9 cellular contexts compared by ENCODE assay signal in the genomic region with DNA sequence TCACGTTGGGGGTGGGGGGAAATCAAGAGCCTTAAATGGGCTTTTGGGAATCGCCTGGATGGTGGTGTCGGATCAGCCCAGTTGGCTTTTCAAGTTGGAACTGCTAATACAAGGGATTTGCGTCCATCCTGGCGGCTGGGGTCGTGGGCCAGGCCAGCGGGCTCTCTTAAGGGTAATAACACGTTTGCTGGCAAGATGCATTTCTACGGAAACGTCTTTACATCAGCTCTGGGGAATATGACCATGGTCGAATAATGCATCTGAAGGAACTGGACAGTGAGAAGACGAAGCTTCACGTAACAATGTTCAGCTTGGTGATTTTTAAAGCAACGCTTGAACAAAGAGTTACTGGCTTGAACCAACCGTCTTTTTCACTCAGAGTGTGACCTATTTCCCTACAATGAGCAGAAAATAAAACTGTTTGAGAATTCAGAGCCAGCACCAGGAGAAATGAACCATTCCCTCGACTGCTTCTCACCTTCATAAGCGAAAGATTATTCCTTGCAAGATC. TPM values are rescaled to one million over a fixed set of nuclear protein-coding genes. Genes with fewer than 3 reads are reported as not detected.
A peak's percentile ranks its signal among the peaks of the same experiment; 100 is the strongest.
DNase-seq lines count a peak whose midpoint lies in the region; ATAC-seq and TF ChIP-seq lines count a peak whose summit lies in the region.
"Had no signal": no experiment of that assay in that cellular context is flagged by ENCODE, and none has a peak within 500 bp of the region (broad histone marks: within the 10 kb centered on the region; RNA-seq: fewer than 3 reads in every experiment).

No MANE protein-coding gene starts in this region.

- 0 out of 2 replicates have a peak, but pooled peaks cover 3% of the 10 kb centered on the region for H3K9me3 ChIP-seq in OCI-LY1 (ENCODE audit: low read length)
- no peaks in the 10 kb centered on the region for H3K9me3 ChIP-seq in ectodermal cell (ENCODE audit: control insufficient read depth, low read length)
- no peaks in the 10 kb centered on the region for H3K9me3 ChIP-seq in aorta (ENCODE audit: control insufficient read depth, low read length)

- intact Hi-C loops in aorta (cut with DNase I): loop anchor here (5.0 to 10.0 kb wide), 4 partner anchors 221 to 1073 kb away; no protein-coding TSS in a partner anchor
- intact Hi-C loops in activated T-helper 1 cell treated with anti-CD3 and anti-CD28 coated beads, Interleukin-12 subunit alpha, Interleukin-12 subunit beta, Interleukin-2, Interleukin-4 antibody, amounts not matched to agents 30 ng/mL and 10 ng/mL and 1 ng/mL, durations not matched to agents 14 hours and 24 hours and 36 hours (cut with micrococcal nuclease): loop anchor here (2.0 to 10.0 kb wide), 4 partner anchors 117 to 1769 kb away; a partner anchor contains a TSS

- H3K27me3 Mint-ChIP-seq in activated T-helper 1 cell treated with anti-CD3 and anti-CD28 coated beads, Interleukin-12 subunit alpha, Interleukin-12 subunit beta, Interleukin-2, Interleukin-4 antibody, amounts not matched to agents 30 ng/mL and 10 ng/mL and 1 ng/mL, durations not matched to agents 14 hours and 24 hours and 36 hours (ENCODE audit: insufficient read depth): peaks cover 43% of the 10 kb centered on the region

- H3K4me1 Mint-ChIP-seq in activated T-helper 1 cell treated with anti-CD3 and anti-CD28 coated beads, Interleukin-12 subunit alpha, Interleukin-12 subunit beta, Interleukin-2, Interleukin-4 antibody, amounts not matched to agents 30 ng/mL and 10 ng/mL and 1 ng/mL, durations not matched to agents 14 hours and 24 hours and 36 hours (ENCODE audit: low read depth): peaks cover 12% of the 10 kb centered on the region

- H3K36me3 ChIP-seq in OCI-LY1 (ENCODE audit: insufficient read depth, low read length) (no peaks in the 10 kb centered on the region), ectodermal cell (ENCODE audit: control insufficient read depth, insufficient read depth, low read length) (no peaks in the 10 kb centered on the region), aorta (ENCODE audit: control insufficient read depth in 1 of 2, insufficient read depth in 2 of 2, low read length in 1 of 2) (no peaks in the 10 kb centered on the region)

- peaks cover 32% of the 10 kb centered on the region for H3K4me1 ChIP-seq in OCI-LY1 (ENCODE audit: insufficient read depth, low read length, severe bottlenecking)
- no peaks in the 10 kb centered on the region for H3K4me1 ChIP-seq in ectodermal cell (ENCODE audit: control insufficient read depth, insufficient read depth, low read length)
- no peaks in the 10 kb centered on the region for H3K4me1 ChIP-seq in aorta (ENCODE audit: control insufficient read depth in 1 of 2, insufficient read depth in 2 of 2, low read length in 2 of 2)

- peak overlapping the region; percentile 36; the same call in 1 of the 2 replicates for H3K9ac ChIP-seq in OCI-LY1 (ENCODE audit: low read length)

- no peak overlapping the region for H2AFZ ChIP-seq in OCI-LY1 (ENCODE audit: low read length)

- H4K20me1 ChIP-seq in OCI-LY1 (ENCODE audit: insufficient read depth, low read length): no peaks in the 10 kb centered on the region

- no peaks in the 10 kb centered on the region for H3K9me3 Mint-ChIP-seq in activated T-helper 1 cell treated with anti-CD3 and anti-CD28 coated beads, Interleukin-12 subunit alpha, Interleukin-12 subunit beta, Interleukin-2, Interleukin-4 antibody, amounts not matched to agents 30 ng/mL and 10 ng/mL and 1 ng/mL, durations not matched to agents 14 hours and 24 hours and 36 hours
- H3K9me3 Mint-ChIP-seq: activated naive CD4-positive, alpha-beta T cell treated with anti-CD3 and anti-CD28 coated beads, Interleukin-2, amount 50 U/mL, for 72 hours had no signal

- H3K4me3 ChIP-seq in OCI-LY1 (ENCODE audit: low read depth, low read length, poor library complexity, severe bottlenecking) (peak overlapping the region; percentile 65), ectodermal cell (ENCODE audit: insufficient read depth, low read depth, low read length) (peak overlapping the region; percentile 99), aorta (ENCODE audit: low read length in 2 of 2) (peak overlapping the region; percentile 56 to 77)

- DNase-seq in NCI-H446 (lab: John Stamatoyannopoulos, UW) (peak; percentile 45 to 52), NCI-H446 treated with DMSO at 0.1 percent for 48 hours (lab: John Stamatoyannopoulos, UW) (no peak), midbrain (lab: John Stamatoyannopoulos, UW) (peak; percentile 75), aorta (peak in 1 of 2 donors; percentile 58)
- DNase-seq in activated T-helper 1 cell treated with anti-CD3 and anti-CD28 coated beads, Interleukin-12 subunit alpha, Interleukin-12 subunit beta, Interleukin-2, Interleukin-4 antibody, amounts not matched to agents 30 ng/mL and 10 ng/mL and 1 ng/mL, durations not matched to agents 14 hours and 24 hours and 36 hours (ENCODE audit: low spot score): no peak

- H3K4me3 Mint-ChIP-seq in activated T-helper 1 cell treated with anti-CD3 and anti-CD28 coated beads, Interleukin-12 subunit alpha, Interleukin-12 subunit beta, Interleukin-2, Interleukin-4 antibody, amounts not matched to agents 30 ng/mL and 10 ng/mL and 1 ng/mL, durations not matched to agents 14 hours and 24 hours and 36 hours: no peak overlapping the region

- peaks cover 1% of the 10 kb centered on the region for H3K36me3 Mint-ChIP-seq in activated T-helper 1 cell treated with anti-CD3 and anti-CD28 coated beads, Interleukin-12 subunit alpha, Interleukin-12 subunit beta, Interleukin-2, Interleukin-4 antibody, amounts not matched to agents 30 ng/mL and 10 ng/mL and 1 ng/mL, durations not matched to agents 14 hours and 24 hours and 36 hours (ENCODE audit: low read depth)

- H3K27ac ChIP-seq in OCI-LY1 (ENCODE audit: low read depth, low read length, poor library complexity, severe bottlenecking): no peak overlapping the region
- H3K27ac ChIP-seq in ectodermal cell (ENCODE audit: insufficient read depth, low read depth, low read length, poor library complexity, severe bottlenecking): peak overlapping the region; percentile 94
- H3K27ac ChIP-seq in aorta (ENCODE audit: low read depth in 1 of 2, low read length in 2 of 2): peak overlapping the region in 1 of 2 donors; percentile 41

- no peak for ATAC-seq in aorta (ENCODE audit: low FRiP score)
- ATAC-seq in GM19351 (IDR thresholded peaks at IDR 0.05; ENCODE audit: unreplicated experiment): no peak
- ATAC-seq: activated naive CD4-positive, alpha-beta T cell treated with anti-CD3 and anti-CD28 coated beads, Interleukin-2, amount 50 U/mL, for 72 hours had no signal

- TF ChIP-seq CTCF in OCI-LY1 (IDR thresholded peaks at IDR 0.05; ENCODE audit: low read length): no peak

- H3K79me2 ChIP-seq in OCI-LY1 (ENCODE audit: insufficient read depth, low read length): no peaks in the 10 kb centered on the region

- H3K27me3 ChIP-seq in OCI-LY1 (ENCODE audit: insufficient read depth, low read length) (no peaks in the 10 kb centered on the region; the same call in 1 of the 2 replicates), ectodermal cell (ENCODE audit: control insufficient read depth, insufficient read depth, low read length, poor library complexity, severe bottlenecking) (peaks cover 7% of the 10 kb centered on the region), aorta (ENCODE audit: control insufficient read depth in 1 of 2, insufficient read depth in 2 of 2, low read length in 1 of 2) (no peaks in the 10 kb centered on the region)

- WGBS in ectodermal cell, 2 experiments: 1 to 2% methylated on average over 17 of the region's 17 CpGs
- 1% methylated on average over 17 of the region's 17 CpGs for WGBS in aorta, 2 donors

- H3K27ac Mint-ChIP-seq in activated T-helper 1 cell treated with anti-CD3 and anti-CD28 coated beads, Interleukin-12 subunit alpha, Interleukin-12 subunit beta, Interleukin-2, Interleukin-4 antibody, amounts not matched to agents 30 ng/mL and 10 ng/mL and 1 ng/mL, durations not matched to agents 14 hours and 24 hours and 36 hours: no peak overlapping the region
- H3K27ac Mint-ChIP-seq: activated naive CD4-positive, alpha-beta T cell treated with anti-CD3 and anti-CD28 coated beads, Interleukin-2, amount 50 U/mL, for 72 hours had no signal

- H3K4me2 ChIP-seq in OCI-LY1 (ENCODE audit: low read length): peak overlapping the region; percentile 85

- H3F3A ChIP-seq in OCI-LY1 (ENCODE audit: insufficient read depth, low read length): 0 out of 2 replicates have a peak, but pooled peaks cover 3% of the 10 kb centered on the region

- no peaks in the 10 kb centered on the region for H3K9me2 ChIP-seq in OCI-LY1 (ENCODE audit: low read depth, low read length)

RNA-seq across cellular contexts. Expression of a gene that starts 1.6 kb away (rescaled TPM):
- polyA plus RNA-seq in ectodermal cell (2013, experiment 1 of 4): 205 TPM
- polyA plus RNA-seq in ectodermal cell (2013, experiment 2 of 4): 199 TPM
- polyA plus RNA-seq in ectodermal cell (2013, experiment 3 of 4): 147 TPM
- 156 TPM for polyA plus RNA-seq in ectodermal cell (2013, experiment 4 of 4)
- 10 to 100 TPM; 45.6 to 75.6 TPM for total RNA-seq in aorta
- polyA plus RNA-seq in aorta: 10 to 100 TPM in 1 of 2 donors, 1 to 10 TPM in 1; 7.7 to 11.5 TPM
- total RNA-seq in activated T-helper 1 cell treated with anti-CD3 and anti-CD28 coated beads, Interleukin-12 subunit alpha, Interleukin-12 subunit beta, Interleukin-2, Interleukin-4 antibody, amounts not matched to agents 30 ng/mL and 10 ng/mL and 1 ng/mL, durations not matched to agents 14 hours and 24 hours and 36 hours: 0.05 and 0.10 TPM in 2 replicates

Comparison
In these comparisons a context has a peak if more than half of its experiments do, and no peak if none do; other contexts are left out.
1. DNase-seq: peak in NCI-H446 (2 of 2) and midbrain (single experiment); none in NCI-H446 treated with DMSO at 0.1 percent for 48 hours (single experiment) and activated T-helper 1 cell treated with anti-CD3 and anti-CD28 coated beads, Interleukin-12 subunit alpha, Interleukin-12 subunit beta, Interleukin-2, Interleukin-4 antibody, amounts not matched to agents 30 ng/mL and 10 ng/mL and 1 ng/mL, durations not matched to agents 14 hours and 24 hours and 36 hours (single experiment).
2. RNA of a gene that starts 1.6 kb away (total RNA-seq): 45.6 to 75.6 TPM in aorta; 0.05 to 0.10 TPM in activated T-helper 1 cell treated with anti-CD3 and anti-CD28 coated beads, Interleukin-12 subunit alpha, Interleukin-12 subunit beta, Interleukin-2, Interleukin-4 antibody, amounts not matched to agents 30 ng/mL and 10 ng/mL and 1 ng/mL, durations not matched to agents 14 hours and 24 hours and 36 hours; every median in the first group is over 10 times any median in the second.
3. Peak in every context shown above with its lines, with median percentiles within 50 percentile points of each other: H3K4me3 ChIP-seq.